Comparison of ENCODE assay signal across 8 cellular contexts in genomic region chr12:114683709-114684097, GRCh38. TPM values are rescaled to one million over a fixed set of nuclear protein-coding genes. Genes with fewer than 3 reads are reported as not detected.
DNase-seq lines count a peak whose midpoint lies in the region; ATAC-seq and TF ChIP-seq lines count a peak whose summit lies in the region.

No MANE protein-coding gene starts in this region.

- 0 to 1% (median 0%) methylated on average over 19 of the region's 19 CpGs for WGBS in ovary, 3 donors

- no peak for DNase-seq in CD8-positive, alpha-beta T cell
- DNase-seq in foreskin fibroblast: no peak
- DNase-seq in ovary: no peak
- no peak for DNase-seq in activated CD4-positive, CD25-positive, alpha-beta regulatory T cell (lab: John Stamatoyannopoulos, UW)
- no peak for DNase-seq in AG20443 (ENCODE audit: low spot score)
- no peak for DNase-seq in SKM-1 treated with dmso at 0.1 percent for 144 hours (lab: John Stamatoyannopoulos, UW; ENCODE audit: unreplicated experiment)

- no peaks in the 10 kb centered on the region for H3K36me3 Mint-ChIP-seq in CD8-positive, alpha-beta T cell

- peaks cover 25% of the 10 kb centered on the region for H3K4me1 ChIP-seq in CD8-positive, alpha-beta T cell (ENCODE audit: insufficient read depth, low read length)
- H3K4me1 ChIP-seq in ovary (ENCODE audit: insufficient read depth): peaks cover 4% of the 10 kb centered on the region

- no peaks in the 10 kb centered on the region for H3K9me3 ChIP-seq in CD8-positive, alpha-beta T cell (ENCODE audit: low read length)
- no peaks in the 10 kb centered on the region for H3K9me3 ChIP-seq in ovary

- TF ChIP-seq POLR2A in ovary (IDR thresholded peaks at IDR 0.05) (no peak), GM18505 (IDR thresholded peaks at IDR 0.05; ENCODE audit: borderline replicate concordance, extremely low read depth, insufficient read depth, insufficient read length) (no peak)

- TF ChIP-seq EP300 in ovary (IDR thresholded peaks at IDR 0.05): no peak

- peaks cover 82% of the 10 kb centered on the region for H3K27me3 Mint-ChIP-seq in CD8-positive, alpha-beta T cell (ENCODE audit: low read depth)

- intact Hi-C loops in CD8-positive, alpha-beta T cell (cut with DNase I, micrococcal nuclease): no loop called here
- intact Hi-C loops in ovary (cut with DNase I): no loop called here

- peak overlapping the region; percentile 83 for H3K4me3 Mint-ChIP-seq in CD8-positive, alpha-beta T cell

- peak overlapping the region; percentile 44 for H3K4me3 ChIP-seq in CD8-positive, alpha-beta T cell (ENCODE audit: low read depth, low read length)
- H3K4me3 ChIP-seq in foreskin fibroblast (ENCODE audit: low read depth in 1 of 2, low read length in 2 of 2) (peak overlapping the region; percentile 62 to 92), ovary (peak overlapping the region; percentile 49)

- H3K27ac ChIP-seq in CD8-positive, alpha-beta T cell (ENCODE audit: low read depth, low read length): no peak overlapping the region
- H3K27ac ChIP-seq in VCaP: peak overlapping the region; percentile 97
- peak overlapping the region; percentile 77 to 90 for H3K27ac ChIP-seq in ovary

- no peak overlapping the region for H3K27ac Mint-ChIP-seq in CD8-positive, alpha-beta T cell

- no peaks in the 10 kb centered on the region for H3K9me3 Mint-ChIP-seq in CD8-positive, alpha-beta T cell

- POLR2A ChIA-PET in CD8-positive, alpha-beta T cell (lab: Charles Lee): no interaction called here

- H3K27me3 ChIP-seq in CD8-positive, alpha-beta T cell (ENCODE audit: insufficient read depth, low read length): peaks cover 39% of the 10 kb centered on the region
- no peaks in the 10 kb centered on the region for H3K27me3 ChIP-seq in ovary

- CTCF ChIA-PET in CD8-positive, alpha-beta T cell (lab: Charles Lee): interaction anchor here (0.8 kb wide), 1 partner anchor 8 kb away, joined by 3 read pairs; no protein-coding TSS in a partner anchor

- no peaks in the 10 kb centered on the region for H3K36me3 ChIP-seq in CD8-positive, alpha-beta T cell (ENCODE audit: insufficient read depth, low read length)
- no peaks in the 10 kb centered on the region for H3K36me3 ChIP-seq in ovary

- no peak for TF ChIP-seq CTCF in CD8-positive, alpha-beta T cell (IDR thresholded peaks at IDR 0.05)
- TF ChIP-seq CTCF in VCaP (conservative IDR thresholded peaks at IDR 0.05) (no peak), foreskin fibroblast (IDR thresholded peaks at IDR 0.05; ENCODE audit: low read depth, low read length) (no peak), ovary (IDR thresholded peaks at IDR 0.05) (no peak)

- H3K4me1 Mint-ChIP-seq in CD8-positive, alpha-beta T cell (ENCODE audit: low read depth): peaks cover 29% of the 10 kb centered on the region

- ATAC-seq in CD8-positive, alpha-beta T cell: no peak
- no peak for ATAC-seq in GM18505 (IDR thresholded peaks at IDR 0.05; ENCODE audit: unreplicated experiment)

RNA-seq across cellular contexts. Expression of gene TBX3, which starts 0.3 kb away (rescaled TPM):
- not detected for total RNA-seq in CD8-positive, alpha-beta T cell
- 100 to 1,000 TPM in 1 of 7 donors, 10 to 100 TPM in 6; 41.4 to 106 (median 74.6) TPM for total RNA-seq in ovary
- 10 to 100 TPM; 25.4 to 33.7 TPM for polyA plus RNA-seq in ovary

Comparison
In these comparisons a context has a peak if more than half of its experiments do, and no peak if none do; other contexts are left out.
1. RNA of gene TBX3, which starts 0.3 kb away (total RNA-seq): 41.4 to 106 TPM in ovary; not detected in CD8-positive, alpha-beta T cell; every median in the first group is over 10 times any median in the second.
2. Peak in every context shown above with its lines, with median percentiles within 50 percentile points of each other: H3K4me3 ChIP-seq.